8 cellular contexts compared by ENCODE assay signal in the genomic region with DNA sequence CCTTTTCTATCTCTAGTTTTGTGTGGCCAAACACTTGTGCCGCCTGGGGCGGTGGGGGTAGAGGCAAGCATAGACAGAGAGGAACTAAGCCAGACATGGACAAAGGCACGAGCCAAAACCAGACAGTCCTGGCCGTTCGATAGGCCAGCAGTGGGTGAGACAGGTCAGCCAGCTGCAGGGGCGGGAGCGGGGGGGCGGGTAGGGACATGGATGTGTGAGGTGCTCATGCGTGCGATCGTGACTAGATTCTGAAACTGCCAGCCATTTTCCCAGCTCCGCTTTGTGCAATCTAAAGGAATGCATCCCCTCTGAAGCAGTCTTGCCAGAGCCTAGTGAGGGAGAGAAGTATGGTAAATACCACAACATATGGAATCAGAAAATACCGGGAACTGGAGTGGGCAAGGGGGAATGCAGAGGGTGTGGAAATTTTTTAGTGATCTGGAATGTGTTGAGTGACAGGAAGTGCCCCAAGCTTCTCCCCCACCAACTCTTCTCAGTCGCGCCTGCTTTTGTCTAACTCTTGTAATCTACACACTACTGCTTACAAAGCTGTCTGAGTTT.
DNase-seq lines count a peak whose midpoint lies in the region; ATAC-seq and TF ChIP-seq lines count a peak whose summit lies in the region.

No MANE protein-coding gene starts in this region.

- H3K36me3 ChIP-seq in effector memory CD4-positive, alpha-beta T cell (ENCODE audit: control insufficient read depth, insufficient read depth, low read length) = no peaks in the 10 kb centered on the region
- no peaks in the 10 kb centered on the region for H3K36me3 ChIP-seq in lower lobe of right lung

- TF ChIP-seq CTCF in GM10266 (IDR thresholded peaks at IDR 0.05; ENCODE audit: control insufficient read depth, insufficient read depth, low read depth, missing control alignments) (no peak), lower lobe of right lung (IDR thresholded peaks at IDR 0.05) (no peak)

- ATAC-seq in HG03064 (IDR thresholded peaks at IDR 0.05; ENCODE audit: low read depth, unreplicated experiment) (peak; percentile 41), lower lobe of right lung (peak; percentile 89 to 91), GM21737 (IDR thresholded peaks at IDR 0.05; ENCODE audit: unreplicated experiment) (no peak)

- H3K27me3 ChIP-seq in effector memory CD4-positive, alpha-beta T cell (replicated peaks; ENCODE audit: control insufficient read depth, insufficient read depth, low read length, poor library complexity, severe bottlenecking) = peaks cover 10% of the 10 kb centered on the region
- H3K27me3 ChIP-seq in lower lobe of right lung (ENCODE audit: low read depth) = no peaks in the 10 kb centered on the region

- peak overlapping the region; percentile 54 for H3K4me3 ChIP-seq in effector memory CD4-positive, alpha-beta T cell (ENCODE audit: insufficient read depth, low read depth, low read length, poor library complexity, severe bottlenecking)
- H3K4me3 ChIP-seq in lower lobe of right lung = peak overlapping the region; percentile 60

- H3K27ac ChIP-seq in effector memory CD4-positive, alpha-beta T cell (ENCODE audit: insufficient read depth, low read length, poor library complexity, severe bottlenecking) = no peak overlapping the region
- peak overlapping the region; percentile 79 for H3K27ac ChIP-seq in lower lobe of right lung

- H3K4me1 ChIP-seq in effector memory CD4-positive, alpha-beta T cell (ENCODE audit: control insufficient read depth, insufficient read depth, low read length, poor library complexity, severe bottlenecking) = no peaks in the 10 kb centered on the region
- peaks cover 16% of the 10 kb centered on the region for H3K4me1 ChIP-seq in lower lobe of right lung

- H3K9me3 ChIP-seq in effector memory CD4-positive, alpha-beta T cell (ENCODE audit: control insufficient read depth, low read length) = no peaks in the 10 kb centered on the region
- no peaks in the 10 kb centered on the region for H3K9me3 ChIP-seq in lower lobe of right lung

- DNase-seq in GM10266 (ENCODE audit: extremely low spot score) = peak; percentile 60
- DNase-seq in NCI-H2227 (lab: John Stamatoyannopoulos, UW; ENCODE audit: unreplicated experiment) = peak; percentile 56
- DNase-seq in activated CD4-positive, alpha-beta T cell treated with anti-CD3 and anti-CD28 coated beads, Interleukin-2, amount 50 U/mL, for 1 hour = peak; percentile 22
- no peak for DNase-seq in effector memory CD4-positive, alpha-beta T cell
- peak; percentile 83 for DNase-seq in lower lobe of right lung
- DNase-seq in stimulated activated CD4-positive, alpha-beta T cell treated with anti-CD3 and anti-CD28 coated beads, TNF-alpha, amount 100 ng/mL, for 24 hours (ENCODE audit: low read depth in 3 of 3) = peak; percentile 12 to 26 (median 19)

- intact Hi-C loops in lower lobe of right lung (cut with DNase I) = no loop called here

Comparison
In these comparisons a context has a peak if more than half of its experiments do, and no peak if none do; other contexts are left out.
1. DNase-seq: peak in GM10266 (single experiment), NCI-H2227 (single experiment), activated CD4-positive, alpha-beta T cell treated with anti-CD3 and anti-CD28 coated beads, Interleukin-2, amount 50 U/mL, for 1 hour (single experiment), lower lobe of right lung (single experiment) and stimulated activated CD4-positive, alpha-beta T cell treated with anti-CD3 and anti-CD28 coated beads, TNF-alpha, amount 100 ng/mL, for 24 hours (3 of 3); none in effector memory CD4-positive, alpha-beta T cell (0 of 3).